9 cellular contexts compared by ENCODE assay signal in genomic region chr2:3423492-3424170, GRCh38. TPM values are rescaled to one million over a fixed set of nuclear protein-coding genes. Genes with fewer than 3 reads are reported as not detected.
DNase-seq lines count a peak whose midpoint lies in the region; ATAC-seq and TF ChIP-seq lines count a peak whose summit lies in the region.
"Had no signal": no experiment of that assay in that cellular context is flagged by ENCODE, and none has a peak within 500 bp of the region (broad histone marks: within the 10 kb centered on the region; RNA-seq: fewer than 3 reads in every experiment).

No MANE protein-coding gene starts in this region.

- H3K27me3 Mint-ChIP-seq in endodermal cell (ENCODE audit: insufficient read depth) (no peaks in the 10 kb centered on the region), naive B cell (no peaks in the 10 kb centered on the region)
- H3K27me3 Mint-ChIP-seq: activated naive CD4-positive, alpha-beta T cell treated with anti-CD3 and anti-CD28 coated beads, Interleukin-2, amount 50 U/mL, for 24 hours had no signal

- no peaks in the 10 kb centered on the region for H3K4me1 ChIP-seq in endodermal cell (ENCODE audit: control insufficient read depth, insufficient read depth, low read length)

- peak; percentile 22 for DNase-seq in COR-L47 (lab: John Stamatoyannopoulos, UW)
- peak; percentile 9 for DNase-seq in H4 (ENCODE audit: low spot score)
- peak; percentile 94 for DNase-seq in NCI-H82 (lab: John Stamatoyannopoulos, UW)
- peak; percentile 41 to 55 for DNase-seq in activated CD8-positive, alpha-beta memory T cell treated with anti-CD3 and anti-CD28 coated beads for 4 hours (ENCODE audit: low read depth in 2 of 2)
- peak; percentile 96 for DNase-seq in endodermal cell
- peak; percentile 49 for DNase-seq in naive B cell
- peak; percentile 38 to 76 (median 56) for DNase-seq in stimulated activated naive CD4-positive, alpha-beta T cell (lab: John Stamatoyannopoulos, UW)

- H3K4me3 Mint-ChIP-seq in endodermal cell = no peak overlapping the region
- peak overlapping the region in 1 of 8 donors; percentile 22 for H3K4me3 Mint-ChIP-seq in naive B cell
- H3K4me3 Mint-ChIP-seq: activated naive CD4-positive, alpha-beta T cell treated with anti-CD3 and anti-CD28 coated beads, Interleukin-2, amount 50 U/mL, for 24 hours had no signal

- H3K27me3 ChIP-seq in endodermal cell (ENCODE audit: control insufficient read depth, insufficient read depth, low read length, poor library complexity, severe bottlenecking) = no peaks in the 10 kb centered on the region

- H3K36me3 ChIP-seq in endodermal cell (ENCODE audit: control insufficient read depth, insufficient read depth, low read length) = peaks cover 49% of the 10 kb centered on the region

- no peaks in the 10 kb centered on the region for H3K9me3 Mint-ChIP-seq in endodermal cell
- H3K9me3 Mint-ChIP-seq in naive B cell = no peaks in the 10 kb centered on the region
- H3K9me3 Mint-ChIP-seq: activated naive CD4-positive, alpha-beta T cell treated with anti-CD3 and anti-CD28 coated beads, Interleukin-2, amount 50 U/mL, for 24 hours had no signal

- H3K4me1 Mint-ChIP-seq in endodermal cell = no peaks in the 10 kb centered on the region
- peaks cover 21 to 34% (median 24%) of the 10 kb centered on the region in 3 donors for H3K4me1 Mint-ChIP-seq in naive B cell

- peaks cover 53% of the 10 kb centered on the region for H3K36me3 Mint-ChIP-seq in endodermal cell (ENCODE audit: low read depth)
- H3K36me3 Mint-ChIP-seq in naive B cell = peaks cover 7 to 18% of the 10 kb centered on the region in 2 donors

- no peak overlapping the region for H3K27ac Mint-ChIP-seq in endodermal cell
- H3K27ac Mint-ChIP-seq in naive B cell = peak overlapping the region; percentile 1 to 70 (median 30)
- H3K27ac Mint-ChIP-seq: activated naive CD4-positive, alpha-beta T cell treated with anti-CD3 and anti-CD28 coated beads, Interleukin-2, amount 50 U/mL, for 24 hours had no signal

- no peaks in the 10 kb centered on the region for H3K9me3 ChIP-seq in endodermal cell (ENCODE audit: control insufficient read depth, low read length)

- 68 to 98% methylated on average over 10 to 19 of the region's 19 CpGs for WGBS in endodermal cell (ENCODE audit: insufficient coverage in 1 of 2, insufficient read length in 1 of 2), 2 experiments

- peak; percentile 40 to 70 for ATAC-seq in naive B cell (ENCODE audit: low read depth in 2 of 2)
- no peak for ATAC-seq in GM19455 (IDR thresholded peaks at IDR 0.05; ENCODE audit: unreplicated experiment)

- peak; percentile 98 for TF ChIP-seq CTCF in endodermal cell (conservative IDR thresholded peaks at IDR 0.05)

- H3K27ac ChIP-seq in endodermal cell (ENCODE audit: low read depth, low read length) = no peak overlapping the region

- H3K9ac ChIP-seq in endodermal cell (ENCODE audit: extremely low read depth, low read length, poor library complexity, severe bottlenecking) = no peak overlapping the region

- no peak overlapping the region for H3K4me3 ChIP-seq in endodermal cell (ENCODE audit: low read length)

RNA-seq across cellular contexts. Expression of gene TRAPPC12, which starts 44.1 kb away (rescaled TPM):
- total RNA-seq in H4 (2014; rRNA removed; shearing (Covaris generic)) = 27.2 and 35.6 TPM in 2 replicates
- 100 to 1,000 TPM in 1 of 2 donors, 10 to 100 TPM in 1; 98.2 to 103 TPM for total RNA-seq in endodermal cell
- polyA plus RNA-seq in endodermal cell (2013, experiment 1 of 2) = 61.9 TPM
- 59.2 TPM for polyA plus RNA-seq in endodermal cell (2013, experiment 2 of 2)
- polyA plus RNA-seq in naive B cell (ENCODE audit: low read depth in 6 of 6) = 10 to 100 TPM; 31.3 to 36.3 (median 33.1) TPM

RNA-seq across cellular contexts. Expression of gene EIPR1, which starts 46.0 kb away (rescaled TPM):
- total RNA-seq in H4 (2014; rRNA removed; shearing (Covaris generic)) = 33.7 and 46.9 TPM in 2 replicates
- total RNA-seq in endodermal cell = 10 to 100 TPM; 30.1 to 36.8 TPM
- polyA plus RNA-seq in endodermal cell (2013, experiment 1 of 2) = 32.7 TPM
- polyA plus RNA-seq in endodermal cell (2013, experiment 2 of 2) = 29.4 TPM
- 10 to 100 TPM; 35.7 to 53.9 (median 40.9) TPM for polyA plus RNA-seq in naive B cell (ENCODE audit: low read depth in 6 of 6)

Comparison
In these comparisons a context has a peak if more than half of its experiments do, and no peak if none do; other contexts are left out.
1. DNase-seq: peak in every context shown above with its lines; median percentile 96 in endodermal cell; 94 in NCI-H82; 56 in stimulated activated naive CD4-positive, alpha-beta T cell; 49 in naive B cell; 48 in activated CD8-positive, alpha-beta memory T cell treated with anti-CD3 and anti-CD28 coated beads for 4 hours; 22 in COR-L47; 9 in H4.